In genomic region chr12:99809921-99810320, GRCh38 we compare ENCODE assay signal across 1 cellular context.
TF ChIP-seq lines count a peak whose summit lies in the region.

No MANE protein-coding gene starts in this region.

TF ChIP-seq in WTC11, 78 proteins besides CTCF, POLR2A, EP300 and RAD21 (continued from another document):
- no peak for TF ChIP-seq EMX1 (CRISPR knock-in tag; IDR thresholded peaks at IDR 0.05)
- TF ChIP-seq STAT6 (CRISPR knock-in tag; conservative IDR thresholded peaks at IDR 0.05; ENCODE audit: low read depth): no peak
- TF ChIP-seq MYBL2 (CRISPR knock-in tag; IDR thresholded peaks at IDR 0.05): no peak
- TF ChIP-seq ZNF232 (CRISPR knock-in tag; IDR thresholded peaks at IDR 0.05): no peak
- TF ChIP-seq ATF1 (CRISPR knock-in tag; IDR thresholded peaks at IDR 0.05): no peak
- TF ChIP-seq ESRRA (CRISPR knock-in tag; IDR thresholded peaks at IDR 0.05; ENCODE audit: borderline replicate concordance): no peak
- no peak for TF ChIP-seq OVOL2 (CRISPR knock-in tag; IDR thresholded peaks at IDR 0.05; ENCODE audit: borderline replicate concordance)
- TF ChIP-seq SMAD3 (CRISPR knock-in tag; IDR thresholded peaks at IDR 0.05; ENCODE audit: borderline replicate concordance): no peak
- no peak for TF ChIP-seq PREB (CRISPR knock-in tag; IDR thresholded peaks at IDR 0.05; ENCODE audit: borderline replicate concordance)
